13 cellular contexts compared by ENCODE assay signal in the genomic region with DNA sequence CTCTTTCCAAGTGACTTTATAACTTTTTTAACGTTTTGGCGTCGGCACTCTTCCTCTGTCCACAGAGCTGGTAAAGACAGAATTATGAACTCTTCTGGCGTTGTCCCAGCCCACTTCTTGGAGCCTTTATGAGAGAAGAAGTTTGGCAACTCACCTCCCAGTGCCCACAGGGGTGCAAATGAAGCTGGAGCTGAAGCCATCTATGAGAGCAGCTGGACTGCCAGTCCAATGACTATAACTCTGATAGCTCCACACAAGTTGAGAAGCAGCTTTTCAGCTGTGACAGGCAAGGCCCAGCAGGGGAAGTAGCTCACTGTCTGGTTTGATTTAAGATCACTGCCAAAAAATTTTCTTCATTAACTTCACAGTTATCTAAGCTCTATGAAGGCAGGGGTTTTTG. TPM values are rescaled to one million over a fixed set of nuclear protein-coding genes. Genes with fewer than 3 reads are reported as not detected.
DNase-seq lines count a peak whose midpoint lies in the region; ATAC-seq and TF ChIP-seq lines count a peak whose summit lies in the region.
"Had no signal": no experiment of that assay in that cellular context is flagged by ENCODE, and none has a peak within 500 bp of the region (broad histone marks: within the 10 kb centered on the region; RNA-seq: fewer than 3 reads in every experiment).

No MANE protein-coding gene starts in this region.

- CTCF ChIA-PET in WTC11 (lab: Charles Lee): interaction anchor here (0.7 to 1.5 kb wide), 12 partner anchors 8 to 565 kb away, joined by 3 to 7 read pairs (median 4); no protein-coding TSS in a partner anchor

- in situ Hi-C loops in brain microvascular endothelial cell (cut with HindIII; ENCODE audit: low pct_ligation_motif_present, low sequenced_read_pairs): no loop called here

- no peak for TF ChIP-seq POLR2A in uterus (IDR thresholded peaks at IDR 0.05)

- H3K27me3 ChIP-seq in brain microvascular endothelial cell (replicated peaks) (no peaks in the 10 kb centered on the region), lower lobe of right lung (ENCODE audit: low read depth) (no peaks in the 10 kb centered on the region), uterus (no peaks in the 10 kb centered on the region)
- H3K27me3 ChIP-seq: ovary, SJCRH30 had no signal

- no peak overlapping the region for H3K4me3 Mint-ChIP-seq in WTC11
- H3K4me3 Mint-ChIP-seq: activated naive CD8-positive, alpha-beta T cell treated with anti-CD3 and anti-CD28 coated beads, Interleukin-2, amount 50 U/mL, for 24 hours had no signal

- H3K27ac ChIP-seq in brain microvascular endothelial cell (no peak overlapping the region), lower lobe of right lung (peak overlapping the region; percentile 46), uterus (peak overlapping the region; percentile 27 to 30)
- H3K27ac ChIP-seq: ovary, SJCRH30 had no signal

- POLR2A ChIA-PET in WTC11 (lab: Charles Lee): no interaction called here

- no peak overlapping the region for H3K27ac Mint-ChIP-seq in WTC11
- H3K27ac Mint-ChIP-seq: activated naive CD8-positive, alpha-beta T cell treated with anti-CD3 and anti-CD28 coated beads, Interleukin-2, amount 50 U/mL, for 24 hours had no signal

- H3K4me1 ChIP-seq in lower lobe of right lung (peaks cover 7% of the 10 kb centered on the region), uterus (no peaks in the 10 kb centered on the region)

- H3K36me3 Mint-ChIP-seq in WTC11: no peaks in the 10 kb centered on the region

- intact Hi-C loops in Right ventricle myocardium inferior (cut with DNase I) (loop anchor here (5.0 kb wide), 1 partner anchor 350 kb away; no protein-coding TSS in a partner anchor), cardiac septum (cut with DNase I) (loop anchor here (5.0 kb wide), 1 partner anchor 495 kb away; no protein-coding TSS in a partner anchor), lower lobe of right lung (cut with DNase I) (no loop called here), uterus (cut with DNase I; ENCODE audit: low total_unique reads) (no loop called here)

- H3K9me3 ChIP-seq in lower lobe of right lung (no peaks in the 10 kb centered on the region), uterus (no peaks in the 10 kb centered on the region)
- H3K9me3 ChIP-seq: ovary, SJCRH30 had no signal

- no peaks in the 10 kb centered on the region for H3K9me3 Mint-ChIP-seq in WTC11
- H3K9me3 Mint-ChIP-seq: activated naive CD8-positive, alpha-beta T cell treated with anti-CD3 and anti-CD28 coated beads, Interleukin-2, amount 50 U/mL, for 24 hours had no signal

- H3K4me1 Mint-ChIP-seq in WTC11: peaks cover 25% of the 10 kb centered on the region
- H3K4me1 Mint-ChIP-seq: activated naive CD8-positive, alpha-beta T cell treated with anti-CD3 and anti-CD28 coated beads, Interleukin-2, amount 50 U/mL, for 24 hours had no signal

- peaks cover 37% of the 10 kb centered on the region for H3K27me3 Mint-ChIP-seq in WTC11 (ENCODE audit: low read depth)

- ATAC-seq in Right ventricle myocardium inferior: peak; percentile 20
- peak in 1 of 2 donors; percentile 36 for ATAC-seq in lower lobe of right lung
- no peak for ATAC-seq in WTC11
- ATAC-seq: activated naive CD8-positive, alpha-beta T cell treated with anti-CD3 and anti-CD28 coated beads, Interleukin-2, amount 50 U/mL, for 24 hours had no signal

- TF ChIP-seq CTCF in brain microvascular endothelial cell (IDR thresholded peaks at IDR 0.05; ENCODE audit: low read depth, low read length, missing control alignments) (peak; percentile 54), lower lobe of right lung (IDR thresholded peaks at IDR 0.05) (no peak), uterus (IDR thresholded peaks at IDR 0.05) (no peak), WTC11 (IDR thresholded peaks at IDR 0.05) (no peak)

- no peaks in the 10 kb centered on the region for H3K36me3 ChIP-seq in brain microvascular endothelial cell (replicated peaks)
- H3K36me3 ChIP-seq in lower lobe of right lung: no peaks in the 10 kb centered on the region
- no peaks in the 10 kb centered on the region for H3K36me3 ChIP-seq in uterus
- H3K36me3 ChIP-seq: ovary, SJCRH30 had no signal

- DNase-seq in Right ventricle myocardium inferior (ENCODE audit: missing footprints) (no peak), cardiac septum (ENCODE audit: low spot score) (no peak), brain microvascular endothelial cell (peak; percentile 18), lower lobe of right lung (no peak), uterus (peak in 1 of 2 donors; percentile 16), NCI-H524 treated with DMSO at 0.1 percent for 48 hours (lab: John Stamatoyannopoulos, UW) (no peak), WTC11 (ENCODE audit: low spot score) (no peak), NCI-H187 (lab: John Stamatoyannopoulos, UW) (no peak)
- DNase-seq: activated naive CD8-positive, alpha-beta T cell treated with anti-CD3 and anti-CD28 coated beads, Interleukin-2, amount 50 U/mL, for 24 hours; activated T-cell treated with anti-CD3 and anti-CD28 coated beads for 4 hours; NCI-H510A had no signal

- H3K4me3 ChIP-seq in brain microvascular endothelial cell (ENCODE audit: low read depth, low read length) (no peak overlapping the region), lower lobe of right lung (no peak overlapping the region), uterus (no peak overlapping the region)
- H3K4me3 ChIP-seq: ovary, SJCRH30 had no signal

TF ChIP-seq in WTC11, 78 proteins besides CTCF, POLR2A, EP300 and RAD21:
- TF ChIP-seq, protein P1, sequence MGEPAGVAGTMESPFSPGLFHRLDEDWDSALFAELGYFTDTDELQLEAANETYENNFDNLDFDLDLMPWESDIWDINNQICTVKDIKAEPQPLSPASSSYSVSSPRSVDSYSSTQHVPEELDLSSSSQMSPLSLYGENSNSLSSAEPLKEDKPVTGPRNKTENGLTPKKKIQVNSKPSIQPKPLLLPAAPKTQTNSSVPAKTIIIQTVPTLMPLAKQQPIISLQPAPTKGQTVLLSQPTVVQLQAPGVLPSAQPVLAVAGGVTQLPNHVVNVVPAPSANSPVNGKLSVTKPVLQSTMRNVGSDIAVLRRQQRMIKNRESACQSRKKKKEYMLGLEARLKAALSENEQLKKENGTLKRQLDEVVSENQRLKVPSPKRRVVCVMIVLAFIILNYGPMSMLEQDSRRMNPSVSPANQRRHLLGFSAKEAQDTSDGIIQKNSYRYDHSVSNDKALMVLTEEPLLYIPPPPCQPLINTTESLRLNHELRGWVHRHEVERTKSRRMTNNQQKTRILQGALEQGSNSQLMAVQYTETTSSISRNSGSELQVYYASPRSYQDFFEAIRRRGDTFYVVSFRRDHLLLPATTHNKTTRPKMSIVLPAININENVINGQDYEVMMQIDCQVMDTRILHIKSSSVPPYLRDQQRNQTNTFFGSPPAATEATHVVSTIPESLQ (CRISPR knock-in tag; IDR thresholded peaks at IDR 0.05): no peak
- TF ChIP-seq NR3C1 (CRISPR knock-in tag; conservative IDR thresholded peaks at IDR 0.05; ENCODE audit: low read depth) (no peak), ZNF263 (CRISPR knock-in tag; IDR thresholded peaks at IDR 0.05; ENCODE audit: low read depth) (no peak), GABPB1 (CRISPR knock-in tag; IDR thresholded peaks at IDR 0.05) (no peak)
- TF ChIP-seq, protein P2, sequence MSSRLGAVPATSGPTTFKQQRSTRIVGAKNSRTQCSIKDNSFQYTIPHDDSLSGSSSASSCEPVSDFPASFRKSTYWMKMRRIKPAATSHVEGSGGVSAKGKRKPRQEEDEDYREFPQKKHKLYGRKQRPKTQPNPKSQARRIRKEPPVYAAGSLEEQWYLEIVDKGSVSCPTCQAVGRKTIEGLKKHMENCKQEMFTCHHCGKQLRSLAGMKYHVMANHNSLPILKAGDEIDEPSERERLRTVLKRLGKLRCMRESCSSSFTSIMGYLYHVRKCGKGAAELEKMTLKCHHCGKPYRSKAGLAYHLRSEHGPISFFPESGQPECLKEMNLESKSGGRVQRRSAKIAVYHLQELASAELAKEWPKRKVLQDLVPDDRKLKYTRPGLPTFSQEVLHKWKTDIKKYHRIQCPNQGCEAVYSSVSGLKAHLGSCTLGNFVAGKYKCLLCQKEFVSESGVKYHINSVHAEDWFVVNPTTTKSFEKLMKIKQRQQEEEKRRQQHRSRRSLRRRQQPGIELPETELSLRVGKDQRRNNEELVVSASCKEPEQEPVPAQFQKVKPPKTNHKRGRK (CRISPR knock-in tag; IDR thresholded peaks at IDR 0.05; ENCODE audit: borderline replicate concordance): no peak
TF ChIP-seq in WTC11: peak in this region for 0.

RNA-seq across cellular contexts. Expression of a gene that starts 23.5 kb away (rescaled TPM):
- total RNA-seq in Right ventricle myocardium inferior (10.3 TPM), cardiac septum (23.1 TPM), lower lobe of right lung (20.1 TPM), uterus (10 to 100 TPM in 2 of 4 donors, 1 to 10 TPM in 2; 5.0 to 39.3 (median 10.2) TPM), WTC11 (2021) (2.0 TPM in 3 replicates)

Comparison
In these comparisons a context has a peak if more than half of its experiments do, and no peak if none do; other contexts are left out.
1. intact Hi-C loops: an anchor here in Right ventricle myocardium inferior (5.0 kb wide) and cardiac septum (5.0 kb wide); none called in lower lobe of right lung and uterus.